In the genomic region with DNA sequence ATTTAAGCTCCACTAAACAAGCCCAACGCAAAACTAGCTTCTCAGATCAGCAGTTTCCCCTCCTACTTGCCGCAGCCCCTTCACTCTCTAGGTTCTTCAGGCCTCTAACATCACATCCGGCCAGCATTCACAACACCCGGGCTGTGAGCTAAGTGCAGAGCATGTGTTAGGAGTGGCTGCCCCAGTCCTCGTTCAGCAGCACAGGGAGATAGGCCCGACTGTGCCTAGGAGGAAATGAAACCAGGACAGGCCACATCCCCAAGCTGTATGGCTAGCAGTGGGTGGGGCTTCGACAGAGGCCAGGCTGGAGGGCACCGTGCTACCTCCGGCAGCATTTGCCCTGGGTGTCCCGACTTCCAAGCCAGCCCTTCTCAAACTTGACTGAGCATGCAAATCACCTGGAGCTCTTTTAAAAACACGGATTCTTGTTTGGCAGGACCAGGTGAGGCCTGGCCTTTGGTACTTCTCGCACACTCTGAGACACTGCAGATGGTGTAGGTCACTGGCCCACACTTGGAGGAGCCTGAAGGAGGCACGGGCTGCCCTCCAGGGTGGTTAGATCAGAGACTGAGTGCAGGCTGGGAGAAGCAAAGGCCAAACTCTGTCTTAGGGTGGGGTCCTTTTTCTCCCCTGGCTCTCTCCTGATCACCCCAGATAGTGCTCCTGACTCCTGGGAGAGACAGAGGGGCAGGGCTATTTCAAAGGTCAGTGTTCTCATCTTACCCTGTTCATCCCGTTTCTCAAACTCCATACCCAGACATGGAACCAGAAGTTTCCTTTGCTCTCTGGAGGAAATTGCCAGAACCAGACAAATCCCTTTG, we compare ENCODE assay signal across 8 cellular contexts.
DNase-seq lines count a peak whose midpoint lies in the region; ATAC-seq and TF ChIP-seq lines count a peak whose summit lies in the region.

No MANE protein-coding gene starts in this region.

- peak; percentile 66 for DNase-seq in H9
- DNase-seq in NAMALWA (ENCODE audit: low spot score): peak; percentile 40
- peak; percentile 1 for DNase-seq in kidney glomerular epithelial cell (lab: John Stamatoyannopoulos, UW)
- DNase-seq in NCI-H1417 treated with DMSO at 0.1 percent for 48 hours (lab: John Stamatoyannopoulos, UW): no peak
- DNase-seq in HEK293T (ENCODE audit: extremely low spot score): no peak
- no peak for DNase-seq in GF-D8 (lab: John Stamatoyannopoulos, UW)
- no peak for DNase-seq in activated effector memory CD4-positive, alpha-beta T cell treated with anti-CD3 and anti-CD28 coated beads, Interleukin-2, amount 50 U/mL, for 16 hours

- H2BK12ac ChIP-seq in H9 (ENCODE audit: insufficient read length, low read depth, low read length): no peak overlapping the region

- H3K4me3 Mint-ChIP-seq in H9: no peak overlapping the region; a peak in 1 of 5 replicates

- no peaks in the 10 kb centered on the region for H3K9me3 ChIP-seq in H9 (ENCODE audit: control insufficient read depth, low read depth, low read length)

- no peaks in the 10 kb centered on the region for H3K79me2 ChIP-seq in H9 (ENCODE audit: insufficient read depth, low read length)

- peak; percentile 99 for ATAC-seq in GM18502 (IDR thresholded peaks at IDR 0.05; ENCODE audit: poor library complexity, unreplicated experiment)

- no peak overlapping the region for H3K9ac ChIP-seq in H9 (ENCODE audit: extremely low read depth, insufficient read length, low read length)

- no peak for TF ChIP-seq CTCF in H9 (conservative IDR thresholded peaks at IDR 0.05)

- H3K27me3 Mint-ChIP-seq in H9 (ENCODE audit: low read depth): no peaks in the 10 kb centered on the region

- H4K8ac ChIP-seq in H9 (replicated peaks; ENCODE audit: insufficient read length, low read depth, low read length): no peak overlapping the region

- no peak overlapping the region for H2AFZ ChIP-seq in H9 (ENCODE audit: low read length)

- no peak overlapping the region for H4K5ac ChIP-seq in H9 (ENCODE audit: insufficient read length, low read depth, low read length)

- no peak overlapping the region for H3T11ph ChIP-seq in H9 (ENCODE audit: low read length)

- no peak overlapping the region for H3K56ac ChIP-seq in H9 (ENCODE audit: insufficient read length, low read depth, low read length)

- CTCF ChIA-PET in HEK293T (lab: Yijun Ruan, JAX): interaction anchor here (0.6 kb wide), 1 partner anchor 42 kb away, joined by 4 read pairs; no protein-coding TSS in a partner anchor

- H3K4me1 Mint-ChIP-seq in H9: peaks cover 24 to 34% of the 10 kb centered on the region in 2 experiments

- H3K23ac ChIP-seq in H9 (ENCODE audit: insufficient read length, low read depth, low read length): no peak overlapping the region

- no peak overlapping the region for H4K91ac ChIP-seq in H9 (ENCODE audit: insufficient read length, low read depth, low read length)

- H3K14ac ChIP-seq in H9 (ENCODE audit: insufficient read depth, low read length): peak overlapping the region; percentile 83

- H3K79me1 ChIP-seq in H9 (ENCODE audit: insufficient read depth, low read depth, low read length, poor library complexity, severe bottlenecking): no peaks in the 10 kb centered on the region

- H2BK15ac ChIP-seq in H9 (ENCODE audit: low read depth, low read length): no peak overlapping the region

- H2AK5ac ChIP-seq in H9 (ENCODE audit: insufficient read length, low read length): no peak overlapping the region

- H3K23me2 ChIP-seq in H9 (ENCODE audit: insufficient read length, low read depth, low read length, poor library complexity, severe bottlenecking): no peaks in the 10 kb centered on the region

- H3K18ac ChIP-seq in H9 (ENCODE audit: insufficient read length, low read depth, low read length): no peak overlapping the region

- H3K4me1 ChIP-seq in H9 (ENCODE audit: insufficient read depth, low read length): peaks cover 3% of the 10 kb centered on the region; the same call in 1 of the 2 replicates

- no peaks in the 10 kb centered on the region for H3K27me3 ChIP-seq in H9 (ENCODE audit: insufficient read depth, low read length)

- H2BK120ac ChIP-seq in H9 (ENCODE audit: low read depth, low read length, poor library complexity, severe bottlenecking): no peak overlapping the region

- no peak overlapping the region for H3K4me2 ChIP-seq in H9 (ENCODE audit: insufficient read depth, insufficient read length, low read length)

- no peaks in the 10 kb centered on the region for H4K20me1 ChIP-seq in H9 (ENCODE audit: control insufficient read depth, insufficient read depth, insufficient read length)

- WGBS in H9 (ENCODE audit: extremely low coverage, insufficient read length, low lambda C conversion rate): no CpG with 5 or more reads among the region's 14 CpGs

- peaks cover 0 to 3% of the 10 kb centered on the region in 2 experiments; a peak in 2 of 5 replicates for H3K9me3 Mint-ChIP-seq in H9

- no peak overlapping the region for H2BK5ac ChIP-seq in H9 (ENCODE audit: insufficient read length, low read length)

- no peak overlapping the region for H3K4ac ChIP-seq in H9 (ENCODE audit: low read depth, low read length)

- H3K36me3 Mint-ChIP-seq in H9 (ENCODE audit: insufficient read depth in 1 of 3, low read depth in 3 of 3): peaks cover 5 to 12% (median 8%) of the 10 kb centered on the region in 3 experiments

- POLR2A ChIA-PET in HEK293T (lab: Yijun Ruan, JAX): no interaction called here

- H3K27ac Mint-ChIP-seq in H9: peak overlapping the region; percentile 32 to 68 (median 41); a peak in 6 of 7 replicates

- H2BK20ac ChIP-seq in H9 (ENCODE audit: low read depth, low read length, poor library complexity, severe bottlenecking): no peak overlapping the region

- no peak overlapping the region for H3K27ac ChIP-seq in H9 (ENCODE audit: insufficient read length, low read depth, low read length)

TF ChIP-seq in HEK293T, 16 proteins besides CTCF, POLR2A, EP300 and RAD21:
- no peak for TF ChIP-seq FOXK2 (IDR thresholded peaks at IDR 0.05)
- no peak for TF ChIP-seq SUZ12 (IDR thresholded peaks at IDR 0.05)
- TF ChIP-seq FOXM1 (IDR thresholded peaks at IDR 0.05; ENCODE audit: borderline replicate concordance): no peak
- TF ChIP-seq CTBP1 (IDR thresholded peaks at IDR 0.05; ENCODE audit: borderline replicate concordance): no peak
- TF ChIP-seq NFRKB (IDR thresholded peaks at IDR 0.05): no peak
- TF ChIP-seq L3MBTL2 (conservative IDR thresholded peaks at IDR 0.05): no peak
- no peak for TF ChIP-seq TARDBP (IDR thresholded peaks at IDR 0.05)
- TF ChIP-seq ARNT (IDR thresholded peaks at IDR 0.05): no peak
- no peak for TF ChIP-seq LEF1 (IDR thresholded peaks at IDR 0.05; ENCODE audit: borderline replicate concordance)

Comparison
In these comparisons a context has a peak if more than half of its experiments do, and no peak if none do; other contexts are left out.
1. DNase-seq: peak in H9 (single experiment), NAMALWA (single experiment) and kidney glomerular epithelial cell (single experiment); none in NCI-H1417 treated with DMSO at 0.1 percent for 48 hours (single experiment), HEK293T (single experiment), GF-D8 (single experiment) and activated effector memory CD4-positive, alpha-beta T cell treated with anti-CD3 and anti-CD28 coated beads, Interleukin-2, amount 50 U/mL, for 16 hours (single experiment).